10 cellular contexts compared by ENCODE assay signal in genomic region chr4:89598602-89599001, GRCh38.
DNase-seq lines count a peak whose midpoint lies in the region; TF ChIP-seq lines count a peak whose summit lies in the region.
"Had no signal": no experiment of that assay in that cellular context is flagged by ENCODE, and none has a peak within 500 bp of the region (broad histone marks: within the 10 kb centered on the region; RNA-seq: fewer than 3 reads in every experiment).

No MANE protein-coding gene starts in this region.

- CTCF ChIA-PET in GM10248 (lab: Yijun Ruan, JAX): no interaction called here
- CTCF ChIA-PET in CD4-positive, alpha-beta memory T cell (lab: Charles Lee; ENCODE audit: partially characterized antibody): no interaction called here

- POLR2A ChIA-PET in GM10248 (lab: Yijun Ruan, JAX): no interaction called here
- POLR2A ChIA-PET in CD4-positive, alpha-beta memory T cell (lab: Charles Lee; ENCODE audit: partially characterized antibody): no interaction called here

- H3K4me3 ChIP-seq in astrocyte of the cerebellum (ENCODE audit: low read depth, low read length): no peak overlapping the region
- H3K4me3 ChIP-seq in CD4-positive, alpha-beta memory T cell (ENCODE audit: low read length in 2 of 2): no peak overlapping the region

- no peaks in the 10 kb centered on the region for H3K9me3 Mint-ChIP-seq in mesothelial cell of epicardium
- H3K9me3 Mint-ChIP-seq in CD4-positive, alpha-beta memory T cell: peaks cover 0 to 1% (median 0%) of the 10 kb centered on the region in 8 donors
- H3K9me3 Mint-ChIP-seq: activated naive CD4-positive, alpha-beta T cell treated with anti-CD3 and anti-CD28 coated beads, Interleukin-2, amount 50 U/mL, for 72 hours; natural killer cell treated with Interleukin-12 subunit alpha and Interleukin-12 subunit beta and Interleukin-15 and Interleukin-18, amount 100 ng/mL, for 72 hours had no signal

- no peak overlapping the region for H3K4me3 Mint-ChIP-seq in mesothelial cell of epicardium
- H3K4me3 Mint-ChIP-seq in CD4-positive, alpha-beta memory T cell: no peak overlapping the region
- H3K4me3 Mint-ChIP-seq: natural killer cell treated with Interleukin-12 subunit alpha and Interleukin-12 subunit beta and Interleukin-15 and Interleukin-18, amount 100 ng/mL, for 72 hours had no signal

- no peaks in the 10 kb centered on the region for H3K36me3 Mint-ChIP-seq in mesothelial cell of epicardium
- no peaks in the 10 kb centered on the region for H3K36me3 Mint-ChIP-seq in CD4-positive, alpha-beta memory T cell
- H3K36me3 Mint-ChIP-seq: natural killer cell treated with Interleukin-12 subunit alpha and Interleukin-12 subunit beta and Interleukin-15 and Interleukin-18, amount 100 ng/mL, for 72 hours had no signal

- DNase-seq in GM10248 (ENCODE audit: extremely low spot score) (no peak), astrocyte of the cerebellum (ENCODE audit: low read depth) (no peak), mesothelial cell of epicardium (ENCODE audit: low spot score in 2 of 2, unreplicated experiment in 2 of 2) (no peak), cortex of kidney (lab: John Stamatoyannopoulos, UW) (no peak), substantia nigra (lab: John Stamatoyannopoulos, UW) (no peak)
- DNase-seq in activated CD4-positive, CD25-positive, alpha-beta regulatory T cell (lab: John Stamatoyannopoulos, UW): no peak
- no peak for DNase-seq in CD4-positive, alpha-beta memory T cell

- no peaks in the 10 kb centered on the region for H3K27me3 Mint-ChIP-seq in mesothelial cell of epicardium (ENCODE audit: low read depth)
- peaks cover 4 to 11% of the 10 kb centered on the region in 2 donors for H3K27me3 Mint-ChIP-seq in CD4-positive, alpha-beta memory T cell

- no peaks in the 10 kb centered on the region for H3K4me1 ChIP-seq in CD4-positive, alpha-beta memory T cell (ENCODE audit: insufficient read depth, low read length)

- no peak overlapping the region for H3K27ac Mint-ChIP-seq in mesothelial cell of epicardium
- H3K27ac Mint-ChIP-seq in CD4-positive, alpha-beta memory T cell: no peak overlapping the region
- H3K27ac Mint-ChIP-seq: activated naive CD4-positive, alpha-beta T cell treated with anti-CD3 and anti-CD28 coated beads, Interleukin-2, amount 50 U/mL, for 72 hours; natural killer cell treated with Interleukin-12 subunit alpha and Interleukin-12 subunit beta and Interleukin-15 and Interleukin-18, amount 100 ng/mL, for 72 hours had no signal

- H3K4me1 Mint-ChIP-seq in mesothelial cell of epicardium: peaks cover 18% of the 10 kb centered on the region
- H3K4me1 Mint-ChIP-seq in CD4-positive, alpha-beta memory T cell: no peaks in the 10 kb centered on the region

- in situ Hi-C loops in astrocyte of the cerebellum (cut with HindIII; ENCODE audit: low sequenced_read_pairs): no loop called here

- H3K9me3 ChIP-seq in CD4-positive, alpha-beta memory T cell (ENCODE audit: control insufficient read depth in 1 of 2, low read length in 2 of 2): no peaks in the 10 kb centered on the region

- TF ChIP-seq CTCF in GM10248 (IDR thresholded peaks at IDR 0.05; ENCODE audit: control extremely low read depth, extremely low read depth, low read depth, missing control alignments): peak; percentile 8
- TF ChIP-seq CTCF in LNCAP (IDR thresholded peaks at IDR 0.05): peak; percentile 54
- peak; percentile 16 for TF ChIP-seq CTCF in astrocyte of the cerebellum (IDR thresholded peaks at IDR 0.05; ENCODE audit: low read depth, low read length, missing control alignments)
- TF ChIP-seq CTCF in mesothelial cell of epicardium (IDR thresholded peaks at IDR 0.05; ENCODE audit: unreplicated experiment): peak; percentile 27

- intact Hi-C loops in CD4-positive, alpha-beta memory T cell (cut with micrococcal nuclease): no loop called here

- no peak overlapping the region for H3K27ac ChIP-seq in substantia nigra (ENCODE audit: low read depth, low read length, poor library complexity, severe bottlenecking)
- H3K27ac ChIP-seq in CD4-positive, alpha-beta memory T cell (ENCODE audit: low read depth, low read length): no peak overlapping the region

- no peaks in the 10 kb centered on the region for H3K27me3 ChIP-seq in CD4-positive, alpha-beta memory T cell (ENCODE audit: insufficient read depth, low read length)

- H3K36me3 ChIP-seq in CD4-positive, alpha-beta memory T cell (ENCODE audit: insufficient read depth, low read length): no peaks in the 10 kb centered on the region
